ENCODE assay signal across 12 cellular contexts in genomic region chr13:44967656-44968451, GRCh38. TPM values are rescaled to one million over a fixed set of nuclear protein-coding genes. Genes with fewer than 3 reads are reported as not detected.
DNase-seq lines count a peak whose midpoint lies in the region; ATAC-seq and TF ChIP-seq lines count a peak whose summit lies in the region.
"Had no signal": no experiment of that assay in that cellular context is flagged by ENCODE, and none has a peak within 500 bp of the region (broad histone marks: within the 10 kb centered on the region; RNA-seq: fewer than 3 reads in every experiment).

No MANE protein-coding gene starts in this region.

- ATAC-seq in naive thymus-derived CD4-positive, alpha-beta T cell = no peak

- DNase-seq in AG08396 (ENCODE audit: low spot score) = peak; percentile 18
- peak; percentile 11 for DNase-seq in RPMI7951 (ENCODE audit: low read depth)
- DNase-seq in fibroblast of gingiva (ENCODE audit: low read depth) = peak; percentile 37
- DNase-seq in osteocyte (ENCODE audit: extremely low spot score, unreplicated experiment) = no peak
- no peak for DNase-seq in DMS153 treated with DMSO at 0.1 percent for 48 hours (lab: John Stamatoyannopoulos, UW; ENCODE audit: unreplicated experiment)
- DNase-seq in NCI-H1105 (lab: John Stamatoyannopoulos, UW) = no peak
- DNase-seq in activated CD4-positive, alpha-beta T cell treated with anti-CD3 and anti-CD28 coated beads for 1 hour = no peak
- DNase-seq in naive thymus-derived CD4-positive, alpha-beta T cell = no peak
- DNase-seq: activated CD4-positive, alpha-beta T cell treated with anti-CD3 and anti-CD28 coated beads for 48 hours; activated naive CD4-positive, alpha-beta T cell treated with anti-CD3 and anti-CD28 coated beads, Interleukin-2, amount 50 U/mL, for 16 hours; NCI-H69; substantia nigra had no signal

- peaks cover 9% of the 10 kb centered on the region for H3K9me3 Mint-ChIP-seq in osteocyte (ENCODE audit: unreplicated experiment)
- H3K9me3 Mint-ChIP-seq in naive thymus-derived CD4-positive, alpha-beta T cell = peaks cover 0 to 4% (median 0%) of the 10 kb centered on the region in 11 donors

- no peaks in the 10 kb centered on the region for H3K27me3 ChIP-seq in naive thymus-derived CD4-positive, alpha-beta T cell (ENCODE audit: control insufficient read depth in 2 of 2, insufficient read depth in 2 of 2, low read length in 2 of 2)

- H3K4me3 Mint-ChIP-seq in osteocyte (ENCODE audit: unreplicated experiment) = no peak overlapping the region
- H3K4me3 Mint-ChIP-seq in naive thymus-derived CD4-positive, alpha-beta T cell = no peak overlapping the region

- intact Hi-C loops in naive thymus-derived CD4-positive, alpha-beta T cell (cut with micrococcal nuclease) = no loop called here

- no peaks in the 10 kb centered on the region for H3K27me3 Mint-ChIP-seq in osteocyte (ENCODE audit: unreplicated experiment)
- no peaks in the 10 kb centered on the region for H3K27me3 Mint-ChIP-seq in naive thymus-derived CD4-positive, alpha-beta T cell

- TF ChIP-seq CTCF in osteocyte (IDR thresholded peaks at IDR 0.05) = peak; percentile 42

- H3K36me3 Mint-ChIP-seq in osteocyte (ENCODE audit: unreplicated experiment) = peaks cover 34% of the 10 kb centered on the region
- H3K36me3 Mint-ChIP-seq in naive thymus-derived CD4-positive, alpha-beta T cell = peaks cover 7 to 45% (median 35%) of the 10 kb centered on the region in 5 donors

- CTCF ChIA-PET in naive thymus-derived CD4-positive, alpha-beta T cell (lab: Charles Lee) = interaction anchor here (0.5 to 4.0 kb wide), 3 partner anchors 302 to 1839 kb away, joined by 3 to 35 read pairs (median 3); no protein-coding TSS in a partner anchor

- no peak overlapping the region for H3K27ac ChIP-seq in naive thymus-derived CD4-positive, alpha-beta T cell (ENCODE audit: low read depth, low read length)

- no peaks in the 10 kb centered on the region for H3K4me1 ChIP-seq in naive thymus-derived CD4-positive, alpha-beta T cell (ENCODE audit: control insufficient read depth in 2 of 2, insufficient read depth in 2 of 2, low read length in 2 of 2)

- H3K9me3 ChIP-seq in naive thymus-derived CD4-positive, alpha-beta T cell (ENCODE audit: control insufficient read depth in 2 of 3, low read length in 3 of 3) = no peaks in the 10 kb centered on the region

- POLR2A ChIA-PET in naive thymus-derived CD4-positive, alpha-beta T cell (lab: Charles Lee) = no interaction called here

- H3K36me3 ChIP-seq in naive thymus-derived CD4-positive, alpha-beta T cell (ENCODE audit: control insufficient read depth in 2 of 3, insufficient read depth in 3 of 3, low read length in 3 of 3) = peaks cover 0 to 24% (median 4%) of the 10 kb centered on the region in 3 experiments

- peaks cover 18% of the 10 kb centered on the region for H3K4me1 Mint-ChIP-seq in osteocyte (ENCODE audit: unreplicated experiment)
- no peaks in the 10 kb centered on the region for H3K4me1 Mint-ChIP-seq in naive thymus-derived CD4-positive, alpha-beta T cell

- H3K4me3 ChIP-seq in naive thymus-derived CD4-positive, alpha-beta T cell (ENCODE audit: low read length) = no peak overlapping the region

- peak overlapping the region; percentile 43 for H3K27ac Mint-ChIP-seq in osteocyte (ENCODE audit: unreplicated experiment)
- peak overlapping the region in 1 of 9 donors; percentile 6 for H3K27ac Mint-ChIP-seq in naive thymus-derived CD4-positive, alpha-beta T cell

RNA-seq across cellular contexts. Expression of gene NUFIP1, which starts 21.4 kb away (rescaled TPM):
- total RNA-seq in RPMI7951 (2014; rRNA removed; shearing (Covaris generic)) = 4.8 TPM in 2 replicates
- 6.9 and 7.8 TPM in 2 replicates for total RNA-seq in osteocyte
- 1 to 10 TPM; 3.7 to 6.6 (median 5.4) TPM for total RNA-seq in naive thymus-derived CD4-positive, alpha-beta T cell
- polyA plus RNA-seq in naive thymus-derived CD4-positive, alpha-beta T cell = 1 to 10 TPM; 4.7 to 4.9 TPM

RNA-seq across cellular contexts. Expression of gene GPALPP1, which starts 21.5 kb away (rescaled TPM):
- total RNA-seq in RPMI7951 (2014; rRNA removed; shearing (Covaris generic)) = 16.9 and 18.7 TPM in 2 replicates
- 31.2 TPM in 2 replicates for total RNA-seq in osteocyte
- total RNA-seq in naive thymus-derived CD4-positive, alpha-beta T cell = 10 to 100 TPM; 29.7 to 43.1 (median 33.0) TPM
- 10 to 100 TPM; 17.5 to 22.0 TPM for polyA plus RNA-seq in naive thymus-derived CD4-positive, alpha-beta T cell

Comparison
In these comparisons a context has a peak if more than half of its experiments do, and no peak if none do; other contexts are left out.
1. DNase-seq: peak in AG08396 (single experiment), RPMI7951 (single experiment) and fibroblast of gingiva (single experiment); none in osteocyte (single experiment), DMS153 treated with DMSO at 0.1 percent for 48 hours (single experiment), NCI-H1105 (single experiment), activated CD4-positive, alpha-beta T cell treated with anti-CD3 and anti-CD28 coated beads for 1 hour (single experiment) and naive thymus-derived CD4-positive, alpha-beta T cell (0 of 9).